Comparison of ENCODE assay signal across 23 cellular contexts in genomic region chr6:55082021-55082420, GRCh38.
"Had no signal": no experiment of that assay in that cellular context is flagged by ENCODE, and none has a peak within 500 bp of the region (broad histone marks: within the 10 kb centered on the region; RNA-seq: fewer than 3 reads in every experiment).

No MANE protein-coding gene starts in this region.

- H3K4me1 Mint-ChIP-seq: activated T-helper 17 cell treated with anti-CD3 and anti-CD28 coated beads, Interleukin-2, amount 50 U/mL, for 72 hours; immature natural killer cell; WTC11 had no signal

- DNase-seq: activated CD8-positive, alpha-beta memory T cell treated with anti-CD3 and anti-CD28 coated beads for 24 hours; activated CD8-positive, alpha-beta memory T cell treated with anti-CD3 and anti-CD28 coated beads, Interleukin-2, amount 50 U/mL, for 4 hours; activated T-cell treated with anti-CD3 and anti-CD28 coated beads, Interleukin-2, amount 50 U/mL, for 24 hours; erythroblast; foreskin melanocyte; immature natural killer cell; left ventricle myocardium inferior; midbrain; pancreas; psoas muscle; right cardiac atrium; stimulated activated CD4-positive, alpha-beta T cell treated with anti-CD3 and anti-CD28 coated beads, Interleukin-12 subunit alpha, Interleukin-12 subunit beta, amount 100 ng/mL, for 4 hours; stimulated activated CD4-positive, alpha-beta T cell treated with anti-CD3 and anti-CD28 coated beads, Interleukin-4, amount 100 ng/mL, for 4 hours; substantia nigra; T-helper 9 cell; thyroid gland; upper lobe of right lung had no signal

- H3K27ac ChIP-seq: hepatocyte, left ventricle myocardium inferior, pancreas, psoas muscle, thyroid gland, upper lobe of right lung had no signal

- H3K4me1 ChIP-seq: left ventricle myocardium inferior, pancreas, psoas muscle, thyroid gland, upper lobe of right lung had no signal

- ATAC-seq: activated naive CD4-positive, alpha-beta T cell treated with anti-CD3 and anti-CD28 coated beads, Interleukin-2, amount 50 U/mL, for 72 hours; activated T-helper 17 cell treated with anti-CD3 and anti-CD28 coated beads, Interleukin-2, amount 50 U/mL, for 72 hours; natural killer cell treated with Interleukin-12 subunit alpha and Interleukin-12 subunit beta and Interleukin-15 and Interleukin-18, amount 100 ng/mL, for 72 hours; pancreas; psoas muscle; right cardiac atrium; upper lobe of right lung; WTC11 had no signal

- H3K36me3 ChIP-seq: left ventricle myocardium inferior, pancreas, thyroid gland, upper lobe of right lung had no signal

- H3K36me3 Mint-ChIP-seq: activated naive CD4-positive, alpha-beta T cell treated with anti-CD3 and anti-CD28 coated beads, Interleukin-2, amount 50 U/mL, for 72 hours; immature natural killer cell had no signal

- H3K4me3 Mint-ChIP-seq: activated T-cell treated with anti-CD3 and anti-CD28 coated beads, Interleukin-2, amount 50 U/mL, for 24 hours; activated T-helper 17 cell treated with anti-CD3 and anti-CD28 coated beads, Interleukin-2, amount 50 U/mL, for 72 hours; immature natural killer cell; natural killer cell treated with Interleukin-12 subunit alpha and Interleukin-12 subunit beta and Interleukin-15 and Interleukin-18, amount 100 ng/mL, for 72 hours; stimulated activated naive CD8-positive, alpha-beta T cell treated with anti-CD3 and anti-CD28 coated beads, Interleukin-15, Interleukin-2, amounts not matched to agents 100 ng/mL and 50 ng/mL, for 24 hours; WTC11 had no signal

- H3K27me3 Mint-ChIP-seq: activated T-cell treated with anti-CD3 and anti-CD28 coated beads, Interleukin-2, amount 50 U/mL, for 24 hours; activated T-helper 17 cell treated with anti-CD3 and anti-CD28 coated beads, Interleukin-2, amount 50 U/mL, for 72 hours; stimulated activated naive CD8-positive, alpha-beta T cell treated with anti-CD3 and anti-CD28 coated beads, Interleukin-15, Interleukin-2, amounts not matched to agents 100 ng/mL and 50 ng/mL, for 24 hours had no signal

- H3K4me3 ChIP-seq: hepatocyte, left ventricle myocardium inferior, pancreas, psoas muscle, thyroid gland, upper lobe of right lung had no signal

- H3K9me3 Mint-ChIP-seq: natural killer cell treated with Interleukin-12 subunit alpha and Interleukin-12 subunit beta and Interleukin-15 and Interleukin-18, amount 100 ng/mL, for 72 hours had no signal

- H3K9me3 ChIP-seq: thyroid gland, upper lobe of right lung had no signal

- H3K27me3 ChIP-seq: hepatocyte, pancreas, thyroid gland, upper lobe of right lung had no signal

- H3K27ac Mint-ChIP-seq: activated naive CD4-positive, alpha-beta T cell treated with anti-CD3 and anti-CD28 coated beads, Interleukin-2, amount 50 U/mL, for 72 hours; activated T-cell treated with anti-CD3 and anti-CD28 coated beads, Interleukin-2, amount 50 U/mL, for 24 hours; activated T-helper 17 cell treated with anti-CD3 and anti-CD28 coated beads, Interleukin-2, amount 50 U/mL, for 72 hours; immature natural killer cell; natural killer cell treated with Interleukin-12 subunit alpha and Interleukin-12 subunit beta and Interleukin-15 and Interleukin-18, amount 100 ng/mL, for 72 hours; stimulated activated naive CD8-positive, alpha-beta T cell treated with anti-CD3 and anti-CD28 coated beads, Interleukin-15, Interleukin-2, amounts not matched to agents 100 ng/mL and 50 ng/mL, for 24 hours; WTC11 had no signal
